12 cellular contexts compared by ENCODE assay signal in genomic region chr22:19143212-19143611, GRCh38. TPM values are rescaled to one million over a fixed set of nuclear protein-coding genes. Genes with fewer than 3 reads are reported as not detected.
DNase-seq lines count a peak whose midpoint lies in the region; ATAC-seq and TF ChIP-seq lines count a peak whose summit lies in the region.
"Had no signal": no experiment of that assay in that cellular context is flagged by ENCODE, and none has a peak within 500 bp of the region (broad histone marks: within the 10 kb centered on the region; RNA-seq: fewer than 3 reads in every experiment).

No MANE protein-coding gene starts in this region.

- peaks cover 12% of the 10 kb centered on the region for H3K27me3 Mint-ChIP-seq in T-helper 17 cell

- TF ChIP-seq EP300 in stomach (IDR thresholded peaks at IDR 0.05) (no peak), suprapubic skin (IDR thresholded peaks at IDR 0.05) (no peak)

- H3K27me3 ChIP-seq in cardiac muscle cell (peaks cover 24% of the 10 kb centered on the region), stomach (peaks cover 0 to 12% (median 11%) of the 10 kb centered on the region in 3 donors), suprapubic skin (peaks cover 5% of the 10 kb centered on the region)

- peak overlapping the region; percentile 100 for H3K4me3 Mint-ChIP-seq in T-helper 17 cell

- H3K36me3 Mint-ChIP-seq in T-helper 17 cell (ENCODE audit: low read depth), result peaks cover 8% of the 10 kb centered on the region

- peaks cover 17% of the 10 kb centered on the region for H3K4me1 Mint-ChIP-seq in T-helper 17 cell

- TF ChIP-seq CTCF in cardiac muscle cell (IDR thresholded peaks at IDR 0.05; ENCODE audit: low read depth, low read length) (no peak), fibroblast of the aortic adventitia (IDR thresholded peaks at IDR 0.05; ENCODE audit: insufficient read depth, low read length) (no peak), stomach (IDR thresholded peaks at IDR 0.05) (no peak), suprapubic skin (IDR thresholded peaks at IDR 0.05) (no peak)

- H3K27ac ChIP-seq in cardiac muscle cell (no peak overlapping the region), stomach (no peak overlapping the region), suprapubic skin (no peak overlapping the region)

- DNase-seq in cardiac muscle cell (ENCODE audit: low read depth in 1 of 2, low spot score in 1 of 2) (no peak), Right ventricle myocardium inferior (ENCODE audit: missing footprints) (no peak), T-helper 17 cell (no peak), fibroblast of the aortic adventitia (ENCODE audit: low read depth) (no peak), stomach (no peak), suprapubic skin (ENCODE audit: low spot score in 2 of 2) (no peak)
- DNase-seq: anterior cingulate cortex had no signal

- H3K4me1 ChIP-seq in cardiac muscle cell (ENCODE audit: low read depth) (peaks cover 7% of the 10 kb centered on the region), stomach (peaks cover 9 to 14% (median 11%) of the 10 kb centered on the region in 4 donors), suprapubic skin (peaks cover 9% of the 10 kb centered on the region)

- peak overlapping the region; percentile 99 for H3K27ac Mint-ChIP-seq in T-helper 17 cell

- H3K4me3 ChIP-seq in cardiac muscle cell, result peak overlapping the region; percentile 70
- peak overlapping the region; percentile 40 for H3K4me3 ChIP-seq in fibroblast of the aortic adventitia (ENCODE audit: low read depth, low read length)
- H3K4me3 ChIP-seq in stomach, result peak overlapping the region in 3 of 4 donors; percentile 72 to 87 (median 82)
- H3K4me3 ChIP-seq in suprapubic skin, result no peak overlapping the region

- intact Hi-C loops in Right ventricle myocardium inferior (cut with DNase I) (loop anchor here (10.0 kb wide), 1 partner anchor 292 kb away; the partner anchor contains the start of genes HIRA and MRPL40), stomach (cut with DNase I; ENCODE audit: low total_unique reads) (no loop called here)

- 86 to 94% (median 88%) methylated on average over 5 of the region's 5 CpGs for WGBS in stomach, 5 donors
- 88% methylated on average over 5 of the region's 5 CpGs for WGBS in suprapubic skin

- H3K9me3 ChIP-seq in cardiac muscle cell (ENCODE audit: low read depth) (no peaks in the 10 kb centered on the region), T-helper 17 cell (ENCODE audit: control insufficient read depth, low read length, poor library complexity, severe bottlenecking) (no peaks in the 10 kb centered on the region), stomach (no peaks in the 10 kb centered on the region), suprapubic skin (no peaks in the 10 kb centered on the region)
- H3K9me3 ChIP-seq: neutrophil had no signal

- peaks cover 22% of the 10 kb centered on the region for H3K36me3 ChIP-seq in cardiac muscle cell
- peaks cover 36 to 47% (median 45%) of the 10 kb centered on the region in 4 donors for H3K36me3 ChIP-seq in stomach
- peaks cover 47% of the 10 kb centered on the region for H3K36me3 ChIP-seq in suprapubic skin

- ATAC-seq in Right ventricle myocardium inferior (no peak), T-helper 17 cell (no peak), HG02610 (IDR thresholded peaks at IDR 0.05; ENCODE audit: unreplicated experiment) (no peak), HG02678 (IDR thresholded peaks at IDR 0.05; ENCODE audit: unreplicated experiment) (no peak)

- TF ChIP-seq POLR2A in stomach (IDR thresholded peaks at IDR 0.05), result no peak
- no peak for TF ChIP-seq POLR2A in suprapubic skin (IDR thresholded peaks at IDR 0.05)

RNA-seq across cellular contexts. Expression of gene ESS2, which starts 1.2 kb away (rescaled TPM):
- total RNA-seq in cardiac muscle cell (23.5 and 26.2 TPM in 2 replicates), Right ventricle myocardium inferior (8.8 TPM), T-helper 17 cell (10 to 100 TPM; 34.7 to 46.5 TPM), fibroblast of the aortic adventitia (ENCODE audit: low replicate concordance) (13.9 and 20.1 TPM in 2 replicates), stomach (1 to 10 TPM in 4 of 5 donors, not detected in 1; 1.4 to 9.4 (median 7.9) TPM), suprapubic skin (10 to 100 TPM; 22.4 to 26.0 (median 24.0) TPM)
- polyA plus RNA-seq in cardiac muscle cell (9.3 and 13.2 TPM in 2 replicates), stomach (10 to 100 TPM; 13.3 to 18.5 (median 16.4) TPM)

RNA-seq across cellular contexts. Expression of gene GSC2, which starts 6.9 kb away (rescaled TPM):
- total RNA-seq in cardiac muscle cell (not detected in 2 replicates), Right ventricle myocardium inferior (not detected), T-helper 17 cell (not detected), fibroblast of the aortic adventitia (ENCODE audit: low replicate concordance) (not detected in 2 replicates), stomach (not detected), suprapubic skin (not detected)
- polyA plus RNA-seq in cardiac muscle cell (not detected in 2 replicates), stomach (not detected)
- total RNA-seq: T-helper 2 cell treated with Interferon-gamma antibody and Interleukin-4, amounts not matched to agents 100 ng/mL and 5 ng/mL, for 36 hours had no signal
- polyA plus RNA-seq: CD14-positive monocyte had no signal

RNA-seq across cellular contexts. Expression of gene TSSK2, which starts 12.1 kb away (rescaled TPM):
- total RNA-seq in cardiac muscle cell (not detected in 2 replicates), Right ventricle myocardium inferior (not detected), T-helper 17 cell (under 1 TPM; 0.20 to 0.29 TPM), fibroblast of the aortic adventitia (ENCODE audit: low replicate concordance) (not detected in 2 replicates), stomach (not detected), suprapubic skin (not detected)
- polyA plus RNA-seq in cardiac muscle cell (not detected in 2 replicates), stomach (under 1 TPM in 1 of 3 donors, not detected in 2; 0.08 TPM)
- total RNA-seq: T-helper 2 cell treated with Interferon-gamma antibody and Interleukin-4, amounts not matched to agents 100 ng/mL and 5 ng/mL, for 36 hours had no signal
- polyA plus RNA-seq: CD14-positive monocyte had no signal

RNA-seq across cellular contexts. Expression of gene DGCR2, which starts 21.0 kb away (rescaled TPM):
- total RNA-seq in cardiac muscle cell (82.1 and 82.9 TPM in 2 replicates), Right ventricle myocardium inferior (29.9 TPM), T-helper 17 cell (10 to 100 TPM; 37.7 TPM), fibroblast of the aortic adventitia (ENCODE audit: low replicate concordance) (29.2 and 42.7 TPM in 2 replicates), stomach (10 to 100 TPM; 11.1 to 75.3 (median 50.9) TPM), suprapubic skin (100 to 1,000 TPM; 115 to 172 (median 130) TPM)
- polyA plus RNA-seq in cardiac muscle cell (63.9 and 65.8 TPM in 2 replicates), stomach (10 to 100 TPM in 2 of 3 donors, 1 to 10 TPM in 1; 5.0 to 22.2 (median 15.2) TPM)

RNA-seq across cellular contexts. Expression of gene SLC25A1, which starts 35.3 kb away (rescaled TPM):
- total RNA-seq in cardiac muscle cell, result 140 and 196 TPM in 2 replicates
- polyA plus RNA-seq in cardiac muscle cell, result 192 and 238 TPM in 2 replicates
- 28.7 TPM for total RNA-seq in Right ventricle myocardium inferior
- total RNA-seq in T-helper 17 cell, result 10 to 100 TPM; 18.4 to 21.3 TPM
- total RNA-seq in fibroblast of the aortic adventitia (ENCODE audit: low replicate concordance), result 53.2 and 53.4 TPM in 2 replicates
- 100 to 1,000 TPM in 2 of 5 donors, 10 to 100 TPM in 2, 1 to 10 TPM in 1; 1.2 to 165 (median 41.3) TPM for total RNA-seq in stomach
- polyA plus RNA-seq in stomach, result 10 to 100 TPM; 31.8 to 69.1 (median 67.2) TPM
- total RNA-seq in suprapubic skin, result 10 to 100 TPM; 35.6 to 71.0 (median 57.8) TPM
